18 cellular contexts compared by ENCODE assay signal in the genomic region with DNA sequence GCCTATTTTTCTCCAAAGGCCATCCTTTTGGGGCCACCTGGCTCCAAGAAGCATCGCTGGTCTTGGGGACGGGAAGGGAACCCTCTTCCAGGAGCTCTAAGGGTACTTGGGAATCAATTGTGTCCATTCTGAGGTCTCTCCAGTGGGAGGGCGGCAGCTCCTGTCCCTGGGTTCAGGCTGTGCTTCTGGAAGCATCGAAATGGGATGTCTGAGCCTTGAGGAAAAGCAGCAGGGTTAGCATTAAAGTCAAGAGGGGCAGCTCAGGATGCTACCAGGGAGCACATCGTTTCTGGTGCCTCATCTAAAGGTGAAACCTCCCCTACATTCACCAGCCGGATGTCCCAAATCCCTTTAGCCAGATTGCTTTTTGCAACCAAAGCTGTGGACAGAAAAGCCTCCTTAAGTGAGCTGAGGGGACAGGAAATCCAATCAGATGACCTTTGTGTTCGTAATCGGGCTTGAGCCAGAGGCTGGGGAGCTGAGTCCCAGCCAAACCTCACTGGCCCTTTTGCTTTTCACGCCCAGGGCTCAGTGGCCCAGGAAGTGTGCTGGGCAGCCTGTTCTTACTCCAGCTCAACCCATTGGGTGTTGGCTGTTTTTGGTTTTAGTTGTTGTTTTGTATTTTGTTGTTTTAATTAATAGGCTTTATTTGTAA.
DNase-seq lines count a peak whose midpoint lies in the region; FAIRE-seq and TF ChIP-seq lines count a peak whose summit lies in the region.
"Had no signal": no experiment of that assay in that cellular context is flagged by ENCODE, and none has a peak within 500 bp of the region (broad histone marks: within the 10 kb centered on the region; RNA-seq: fewer than 3 reads in every experiment).

No MANE protein-coding gene starts in this region.

- in situ Hi-C loops in GM13977 (cut with MboI; ENCODE audit: low pct_unique_long_range_greater_than_20kb, low sequenced_read_pairs, unreplicated experiment): no loop called here

- 73% methylated on average over 9 of the region's 9 CpGs for WGBS in esophagus muscularis mucosa
- 71 to 79% (median 75%) methylated on average over 9 of the region's 9 CpGs for WGBS in small intestine, 3 donors

- peak overlapping the region in 1 of 5 donors; percentile 23 for H3K9ac ChIP-seq in subcutaneous abdominal adipose tissue (ENCODE audit: low read length in 5 of 5)

- intact Hi-C loops in esophagus muscularis mucosa (cut with DNase I): no loop called here

- TF ChIP-seq POLR2A in esophagus muscularis mucosa (IDR thresholded peaks at IDR 0.05; ENCODE audit: low read depth): no peak

- H3K27me3 ChIP-seq in esophagus muscularis mucosa (no peaks in the 10 kb centered on the region), layer of hippocampus (ENCODE audit: control insufficient read depth, insufficient read depth, low read length) (no peaks in the 10 kb centered on the region), subcutaneous abdominal adipose tissue (ENCODE audit: control insufficient read depth in 5 of 5, insufficient read depth in 4 of 5, low read length in 5 of 5) (peaks cover 0 to 2% (median 0%) of the 10 kb centered on the region in 5 donors), small intestine (ENCODE audit: control insufficient read depth in 2 of 2, insufficient read depth in 2 of 2, low read length in 2 of 2) (no peaks in the 10 kb centered on the region)

- H3K9me3 ChIP-seq in esophagus muscularis mucosa (no peaks in the 10 kb centered on the region), subcutaneous abdominal adipose tissue (ENCODE audit: control insufficient read depth in 5 of 5, low read length in 5 of 5) (no peaks in the 10 kb centered on the region), small intestine (ENCODE audit: control insufficient read depth, low read depth) (no peaks in the 10 kb centered on the region)
- H3K9me3 ChIP-seq: thoracic aorta had no signal

- no peak for TF ChIP-seq CTCF in esophagus muscularis mucosa (IDR thresholded peaks at IDR 0.05)
- TF ChIP-seq CTCF in GM13977 (IDR thresholded peaks at IDR 0.05; ENCODE audit: extremely low read depth, insufficient read depth, missing control alignments): no peak

- H3K4me3 ChIP-seq in esophagus muscularis mucosa (no peak overlapping the region), subcutaneous abdominal adipose tissue (ENCODE audit: low read depth in 1 of 5, low read length in 5 of 5) (no peak overlapping the region), small intestine (ENCODE audit: low read depth in 1 of 2, low read length in 2 of 2) (no peak overlapping the region)
- H3K4me3 ChIP-seq: thoracic aorta had no signal

- H3K4me1 ChIP-seq in esophagus muscularis mucosa (peaks cover 44 to 57% (median 47%) of the 10 kb centered on the region in 4 donors), subcutaneous abdominal adipose tissue (ENCODE audit: control insufficient read depth in 5 of 5, insufficient read depth in 5 of 5, low read length in 5 of 5) (peaks cover 27 to 70% (median 59%) of the 10 kb centered on the region in 5 donors), small intestine (ENCODE audit: control insufficient read depth in 2 of 2, insufficient read depth in 1 of 2, low read depth in 1 of 2, low read length in 1 of 2) (no peaks in the 10 kb centered on the region)

- peak overlapping the region; percentile 1 to 82 (median 38) for H3K27ac ChIP-seq in esophagus muscularis mucosa (replicated peaks in 1 of 4)
- H3K27ac ChIP-seq in layer of hippocampus (ENCODE audit: low read depth, low read length): peak overlapping the region; percentile 31
- peak overlapping the region; percentile 84 for H3K27ac ChIP-seq in subcutaneous abdominal adipose tissue (ENCODE audit: low read depth, low read length)
- H3K27ac ChIP-seq in small intestine (ENCODE audit: low read depth in 1 of 2, low read length in 1 of 2): peak overlapping the region in 1 of 2 donors; percentile 42

- H3K36me3 ChIP-seq in esophagus muscularis mucosa: peaks cover 0 to 41% (median 18%) of the 10 kb centered on the region in 4 donors
- H3K36me3 ChIP-seq in subcutaneous abdominal adipose tissue (ENCODE audit: control insufficient read depth in 5 of 5, insufficient read depth in 5 of 5, low read length in 5 of 5): peaks cover 2 to 43% (median 31%) of the 10 kb centered on the region in 5 donors
- peaks cover 3 to 10% of the 10 kb centered on the region in 2 donors for H3K36me3 ChIP-seq in small intestine (ENCODE audit: control insufficient read depth in 2 of 2, insufficient read depth in 2 of 2, low read length in 2 of 2)

- FAIRE-seq in small intestine (lab: Jason Lieb, UNC): no peak
- FAIRE-seq: HTR-8/SVneo had no signal

- TF ChIP-seq EP300 in esophagus muscularis mucosa (IDR thresholded peaks at IDR 0.05): no peak

- DNase-seq in NCI-H82 (lab: John Stamatoyannopoulos, UW): peak; percentile 84
- DNase-seq in esophagus muscularis mucosa (ENCODE audit: extremely low spot score): no peak
- no peak for DNase-seq in GM13977 (ENCODE audit: low spot score)
- DNase-seq in small intestine: no peak
- DNase-seq in NCI-H345 (lab: John Stamatoyannopoulos, UW): no peak
- DNase-seq in NCI-H146 treated with DMSO at 0.1 percent for 48 hours (lab: John Stamatoyannopoulos, UW; ENCODE audit: unreplicated experiment): no peak
- DNase-seq: activated CD8-positive, alpha-beta T cell treated with anti-CD3 and anti-CD28 coated beads, Interleukin-2, amount 10 ng/mL, durations not matched to agents 7 days and 5 days; activated naive CD8-positive, alpha-beta T cell treated with anti-CD3 and anti-CD28 coated beads, Interleukin-2, amount 50 U/mL, for 24 hours; central memory CD4-positive, alpha-beta T cell; effector memory CD4-positive, alpha-beta T cell; foreskin melanocyte; NCI-H2029; NCI-H524; SW 1271 had no signal
